ENCODE assay signal across 23 cellular contexts in genomic region chr3:112353365-112353764, GRCh38. TPM values are rescaled to one million over a fixed set of nuclear protein-coding genes. Genes with fewer than 3 reads are reported as not detected.
"Had no signal": no experiment of that assay in that cellular context is flagged by ENCODE, and none has a peak within 500 bp of the region (broad histone marks: within the 10 kb centered on the region; RNA-seq: fewer than 3 reads in every experiment).

No MANE protein-coding gene starts in this region.

- ATAC-seq: activated CD4-positive, CD25-positive, alpha-beta regulatory T cell treated with anti-CD3 and anti-CD28 coated beads, Interleukin-2, amount 50 U/mL, for 24 hours; activated T-cell treated with anti-CD3 and anti-CD28 coated beads, Interleukin-2, amount 50 U/mL, for 72 hours; effector memory CD8-positive, alpha-beta T cell; foreskin keratinocyte; natural killer cell treated with Interleukin-12 subunit alpha and Interleukin-12 subunit beta and Interleukin-15 and Interleukin-18, amount 100 ng/mL, for 72 hours; stimulated activated naive B cell treated with anti-CD40 and anti-IgM and Interleukin-4, amounts not matched to agents 10 μg/mL and 1 μg/mL and 100 μg/mL, for 72 hours had no signal

- H3K27me3 ChIP-seq: cardiac muscle cell, foreskin keratinocyte, spleen, tibial artery had no signal

- H3K9me3 Mint-ChIP-seq: activated naive CD8-positive, alpha-beta T cell treated with anti-CD3 and anti-CD28 coated beads for 36 hours; activated T-cell treated with anti-CD3 and anti-CD28 coated beads, Interleukin-2, amount 50 U/mL, for 72 hours; dendritic cell treated with granulocyte-macrophage colony-stimulating factor and Interleukin-4, amounts not matched to agents 40 ng/mL and 50 ng/mL, for 4 days; effector memory CD8-positive, alpha-beta T cell; natural killer cell treated with Interleukin-12 subunit alpha and Interleukin-12 subunit beta and Interleukin-15 and Interleukin-18, amount 100 ng/mL, for 72 hours; stimulated activated naive B cell treated with anti-CD40 and anti-IgM and Interleukin-4, amounts not matched to agents 10 μg/mL and 1 μg/mL and 100 μg/mL, for 72 hours; T-helper 1 cell treated with Interleukin-12 subunit alpha and Interleukin-12 subunit beta and Interleukin-4 antibody, amounts not matched to agents 30 μg/mL and 1 μg/mL, for 36 hours had no signal

- H3K27me3 Mint-ChIP-seq: activated naive CD8-positive, alpha-beta T cell treated with anti-CD3 and anti-CD28 coated beads for 36 hours; dendritic cell treated with granulocyte-macrophage colony-stimulating factor and Interleukin-4, amounts not matched to agents 40 ng/mL and 50 ng/mL, for 4 days; effector memory CD8-positive, alpha-beta T cell; natural killer cell treated with Interleukin-12 subunit alpha and Interleukin-12 subunit beta and Interleukin-15 and Interleukin-18, amount 100 ng/mL, for 72 hours; stimulated activated naive B cell treated with anti-CD40 and anti-IgM and Interleukin-4, amounts not matched to agents 10 μg/mL and 1 μg/mL and 100 μg/mL, for 72 hours had no signal

- H3K36me3 Mint-ChIP-seq: natural killer cell treated with Interleukin-12 subunit alpha and Interleukin-12 subunit beta and Interleukin-15 and Interleukin-18, amount 100 ng/mL, for 72 hours had no signal

- H3K4me1 ChIP-seq: foreskin keratinocyte, parathyroid adenoma had no signal

- H3K4me3 Mint-ChIP-seq: activated naive CD8-positive, alpha-beta T cell treated with anti-CD3 and anti-CD28 coated beads for 36 hours; activated T-cell treated with anti-CD3 and anti-CD28 coated beads, Interleukin-2, amount 50 U/mL, for 72 hours; dendritic cell treated with granulocyte-macrophage colony-stimulating factor and Interleukin-4, amounts not matched to agents 40 ng/mL and 50 ng/mL, for 4 days; effector memory CD8-positive, alpha-beta T cell; natural killer cell treated with Interleukin-12 subunit alpha and Interleukin-12 subunit beta and Interleukin-15 and Interleukin-18, amount 100 ng/mL, for 72 hours; stimulated activated naive B cell treated with anti-CD40 and anti-IgM and Interleukin-4, amounts not matched to agents 10 μg/mL and 1 μg/mL and 100 μg/mL, for 72 hours; T-helper 1 cell treated with Interleukin-12 subunit alpha and Interleukin-12 subunit beta and Interleukin-4 antibody, amounts not matched to agents 30 μg/mL and 1 μg/mL, for 36 hours had no signal

- H3K27ac Mint-ChIP-seq: activated naive CD8-positive, alpha-beta T cell treated with anti-CD3 and anti-CD28 coated beads for 36 hours; activated T-cell treated with anti-CD3 and anti-CD28 coated beads, Interleukin-2, amount 50 U/mL, for 72 hours; dendritic cell treated with granulocyte-macrophage colony-stimulating factor and Interleukin-4, amounts not matched to agents 40 ng/mL and 50 ng/mL, for 4 days; effector memory CD8-positive, alpha-beta T cell; natural killer cell treated with Interleukin-12 subunit alpha and Interleukin-12 subunit beta and Interleukin-15 and Interleukin-18, amount 100 ng/mL, for 72 hours; T-helper 1 cell treated with Interleukin-12 subunit alpha and Interleukin-12 subunit beta and Interleukin-4 antibody, amounts not matched to agents 30 μg/mL and 1 μg/mL, for 36 hours had no signal

- H3K9ac ChIP-seq: parathyroid adenoma had no signal

- H3K36me3 ChIP-seq: cardiac muscle cell, spleen, tibial artery had no signal

- H3K79me2 ChIP-seq: parathyroid adenoma had no signal

- H3K9me3 ChIP-seq: spleen, tibial artery had no signal

- H3K4me3 ChIP-seq: cardiac muscle cell, spleen, tibial artery had no signal

- H2AFZ ChIP-seq: parathyroid adenoma had no signal

- FAIRE-seq: urothelium cell line had no signal

- H3K27ac ChIP-seq: cardiac muscle cell, foreskin keratinocyte, parathyroid adenoma, spleen, tibial artery had no signal

- DNase-seq: activated CD4-positive, alpha-beta T cell treated with anti-CD3 and anti-CD28 coated beads, Interleukin-2, amount 50 U/mL, for 1 hour; activated CD8-positive, alpha-beta memory T cell treated with anti-CD3 and anti-CD28 coated beads for 24 hours; activated CD8-positive, alpha-beta memory T cell treated with anti-CD3 and anti-CD28 coated beads, Interleukin-2, amount 50 U/mL, for 48 hours; activated gamma-delta T cell treated with Interleukin-2 at 50 U/mL for 16 hours; activated naive CD8-positive, alpha-beta T cell treated with anti-CD3 and anti-CD28 coated beads for 36 hours; activated T-cell treated with anti-CD3 and anti-CD28 coated beads, Interleukin-2, amount 50 U/mL, for 72 hours; amniotic stem cell; effector memory CD8-positive, alpha-beta T cell; foreskin keratinocyte; spleen; stimulated activated naive B cell treated with anti-CD40 and anti-IgM and Interleukin-4, amounts not matched to agents 10 μg/mL and 1 μg/mL and 100 μg/mL, for 72 hours; tibial artery had no signal

RNA-seq across cellular contexts. Expression of gene SLC9C1, which starts 59.3 kb away (rescaled TPM):
- total RNA-seq: activated naive CD8-positive, alpha-beta T cell treated with anti-CD3 and anti-CD28 coated beads for 36 hours; activated T-cell treated with anti-CD3 and anti-CD28 coated beads, Interleukin-2, amount 50 U/mL, for 72 hours; epithelial cell of proximal tubule; foreskin keratinocyte; mesenteric fat pad; natural killer cell treated with Interleukin-12 subunit alpha and Interleukin-12 subunit beta and Interleukin-15 and Interleukin-18, amount 100 ng/mL, for 72 hours had no signal
- polyA plus RNA-seq: fibroblast of lung, foreskin keratinocyte, liver had no signal
